Comparison of ENCODE assay signal across 11 cellular contexts in genomic region chr12:95435355-95435754, GRCh38.
"Had no signal": no experiment of that assay in that cellular context is flagged by ENCODE, and none has a peak within 500 bp of the region (broad histone marks: within the 10 kb centered on the region; RNA-seq: fewer than 3 reads in every experiment).

No MANE protein-coding gene starts in this region.

- H3K4me1 ChIP-seq: HAP-1 had no signal

- H2AFZ ChIP-seq: GM23248 had no signal

- H3K9ac ChIP-seq: GM23248 had no signal

- H3K4me2 ChIP-seq: GM23338 had no signal

- FAIRE-seq: H1, H54 had no signal

- H3K27ac ChIP-seq: GM23248 had no signal

- H3K9me3 ChIP-seq: HAP-1 had no signal

- DNase-seq: GM23248, GOT3, H7, H9, HCEC 1CT, HFFc6 had no signal

- H3K36me3 ChIP-seq: HAP-1 had no signal

- H3K4me3 ChIP-seq: GM23248, GM23338, HAP-1 had no signal

- ATAC-seq: GM23338, HCT116 had no signal
